In the genomic region with DNA sequence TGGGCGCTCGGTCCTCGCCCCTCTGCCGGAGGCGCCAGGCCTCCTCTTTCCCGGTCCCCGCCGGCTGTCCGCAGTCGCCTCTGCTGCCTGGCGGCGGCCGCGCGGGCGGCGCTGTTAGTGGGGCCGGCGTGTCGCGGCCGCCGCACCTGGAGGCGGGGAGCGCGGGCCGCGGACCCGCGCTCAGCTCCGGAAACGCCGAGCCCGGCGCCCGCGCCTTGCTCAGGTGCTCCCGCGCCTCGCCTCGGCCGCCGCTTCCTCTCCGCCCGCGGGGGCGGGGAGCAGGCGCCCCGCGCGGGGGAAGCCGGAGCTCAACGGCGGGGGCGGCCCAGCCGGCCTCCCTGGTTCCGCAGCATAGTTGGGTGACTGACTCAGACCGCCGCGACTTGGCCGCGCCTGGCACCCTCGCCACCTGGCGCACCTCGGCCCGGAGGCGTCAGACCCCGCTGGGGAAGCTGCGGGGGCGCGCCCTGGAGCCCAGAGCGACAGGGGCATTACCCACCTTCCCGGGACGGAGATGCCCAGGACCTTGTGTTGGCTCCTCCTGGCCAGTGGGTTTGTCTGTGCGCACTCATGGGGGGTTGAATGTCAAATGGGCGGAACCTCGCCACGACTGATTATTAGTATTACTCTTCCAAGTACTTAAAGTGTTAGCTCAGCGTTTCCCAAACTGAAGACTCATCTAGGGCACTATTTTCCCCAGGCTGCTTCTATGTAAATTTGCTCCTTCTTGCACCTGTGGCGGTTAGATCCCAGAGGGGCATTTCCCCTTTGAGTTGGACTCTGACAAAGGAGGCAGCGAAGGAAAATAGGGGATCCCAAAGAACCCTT, we compare ENCODE assay signal across 9 cellular contexts. TPM values are rescaled to one million over a fixed set of nuclear protein-coding genes. Genes with fewer than 3 reads are reported as not detected.
DNase-seq lines count a peak whose midpoint lies in the region; ATAC-seq, FAIRE-seq and TF ChIP-seq lines count a peak whose summit lies in the region.
"Had no signal": no experiment of that assay in that cellular context is flagged by ENCODE, and none has a peak within 500 bp of the region (broad histone marks: within the 10 kb centered on the region; RNA-seq: fewer than 3 reads in every experiment).

A gene with protein sequence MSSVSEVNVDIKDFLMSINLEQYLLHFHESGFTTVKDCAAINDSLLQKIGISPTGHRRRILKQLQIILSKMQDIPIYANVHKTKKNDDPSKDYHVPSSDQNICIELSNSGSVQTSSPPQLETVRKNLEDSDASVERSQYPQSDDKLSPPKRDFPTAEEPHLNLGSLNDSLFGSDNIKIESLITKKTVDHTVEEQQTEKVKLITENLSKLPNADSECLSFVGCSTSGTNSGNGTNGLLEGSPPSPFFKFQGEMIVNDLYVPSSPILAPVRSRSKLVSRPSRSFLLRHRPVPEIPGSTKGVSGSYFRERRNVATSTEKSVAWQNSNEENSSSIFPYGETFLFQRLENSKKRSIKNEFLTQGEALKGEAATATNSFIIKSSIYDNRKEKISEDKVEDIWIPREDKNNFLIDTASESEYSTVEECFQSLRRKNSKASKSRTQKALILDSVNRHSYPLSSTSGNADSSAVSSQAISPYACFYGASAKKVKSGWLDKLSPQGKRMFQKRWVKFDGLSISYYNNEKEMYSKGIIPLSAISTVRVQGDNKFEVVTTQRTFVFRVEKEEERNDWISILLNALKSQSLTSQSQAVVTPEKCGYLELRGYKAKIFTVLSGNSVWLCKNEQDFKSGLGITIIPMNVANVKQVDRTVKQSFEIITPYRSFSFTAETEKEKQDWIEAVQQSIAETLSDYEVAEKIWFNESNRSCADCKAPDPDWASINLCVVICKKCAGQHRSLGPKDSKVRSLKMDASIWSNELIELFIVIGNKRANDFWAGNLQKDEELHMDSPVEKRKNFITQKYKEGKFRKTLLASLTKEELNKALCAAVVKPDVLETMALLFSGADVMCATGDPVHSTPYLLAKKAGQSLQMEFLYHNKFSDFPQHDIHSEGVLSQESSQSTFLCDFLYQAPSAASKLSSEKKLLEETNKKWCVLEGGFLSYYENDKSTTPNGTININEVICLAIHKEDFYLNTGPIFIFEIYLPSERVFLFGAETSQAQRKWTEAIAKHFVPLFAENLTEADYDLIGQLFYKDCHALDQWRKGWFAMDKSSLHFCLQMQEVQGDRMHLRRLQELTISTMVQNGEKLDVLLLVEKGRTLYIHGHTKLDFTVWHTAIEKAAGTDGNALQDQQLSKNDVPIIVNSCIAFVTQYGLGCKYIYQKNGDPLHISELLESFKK (N-terminal part only) (minus strand): TSS at position 258 of the 828 bp plus-strand sequence. CDS start 15,028 bp downstream, outside the sequence.

- H3K9ac ChIP-seq in astrocyte (ENCODE audit: low read length) (peak within 1 kb of the TSS; percentile 74), iPS-18a (ENCODE audit: low read length) (peak within 1 kb of the TSS; percentile 58), smooth muscle cell (ENCODE audit: low read depth) (peak within 1 kb of the TSS; percentile 91)

- H3K36me3 Mint-ChIP-seq in astrocyte (ENCODE audit: low read depth, unreplicated experiment), result no peaks in the 10 kb centered on the region

- WGBS in smooth muscle cell (ENCODE audit: low lambda C conversion rate), result 5% methylated on average over 27 of the region's 81 CpGs

- no peak for FAIRE-seq in astrocyte (lab: Jason Lieb, UNC)

- H2AFZ ChIP-seq in astrocyte (ENCODE audit: low read depth, low read length) (peak within 1 kb of the TSS; percentile 88), smooth muscle cell (ENCODE audit: low read depth) (peak within 1 kb of the TSS; percentile 90)

- H3K27me3 Mint-ChIP-seq in astrocyte (ENCODE audit: low read depth, unreplicated experiment), result no peaks in the 10 kb centered on the region

- no peaks in the 10 kb centered on the region for H3K9me3 Mint-ChIP-seq in astrocyte (ENCODE audit: unreplicated experiment)

- H4K20me1 ChIP-seq in astrocyte (ENCODE audit: insufficient read depth, low read length) (no peaks in the 10 kb centered on the region), smooth muscle cell (ENCODE audit: low read depth) (no peaks in the 10 kb centered on the region)

- TF ChIP-seq CTCF in astrocyte (IDR thresholded peaks at IDR 0.05; ENCODE audit: insufficient read depth, low read depth, low read length) (no peak), smooth muscle cell (IDR thresholded peaks at IDR 0.05; ENCODE audit: borderline replicate concordance, insufficient read depth, poor library complexity, severe bottlenecking) (no peak)

- H3K4me1 ChIP-seq in astrocyte (ENCODE audit: insufficient read depth, low read length), result peaks cover 10% of the 10 kb centered on the region
- H3K4me1 ChIP-seq in iPS-18a (ENCODE audit: control insufficient read depth, low read depth, low read length), result no peaks in the 10 kb centered on the region
- H3K4me1 ChIP-seq in smooth muscle cell (ENCODE audit: low read depth), result no peaks in the 10 kb centered on the region

- H3K79me2 ChIP-seq in astrocyte (ENCODE audit: insufficient read depth, low read length) (peaks cover 17% of the 10 kb centered on the region), smooth muscle cell (ENCODE audit: low read depth) (no peaks in the 10 kb centered on the region)

- peak within 1 kb of the TSS; percentile 93 for H3K27ac Mint-ChIP-seq in astrocyte (ENCODE audit: unreplicated experiment)

- H3K4me3 ChIP-seq in astrocyte (ENCODE audit: insufficient read depth, low read depth, low read length) (peak within 1 kb of the TSS; percentile 70), iPS-18a (ENCODE audit: low read length) (peak within 1 kb of the TSS; percentile 81), smooth muscle cell (peak within 1 kb of the TSS; percentile 78)

- H3K27me3 ChIP-seq in astrocyte (ENCODE audit: insufficient read depth, low read length), result no peaks in the 10 kb centered on the region
- H3K27me3 ChIP-seq in iPS-18a (ENCODE audit: control insufficient read depth, insufficient read depth, low read length), result peaks cover 29% of the 10 kb centered on the region
- no peaks in the 10 kb centered on the region for H3K27me3 ChIP-seq in smooth muscle cell (ENCODE audit: low read depth)

- H3K4me3 Mint-ChIP-seq in astrocyte (ENCODE audit: unreplicated experiment), result peak within 1 kb of the TSS; percentile 90

- no peaks in the 10 kb centered on the region for H3K36me3 ChIP-seq in astrocyte (ENCODE audit: insufficient read depth, low read length)
- H3K36me3 ChIP-seq in iPS-18a (ENCODE audit: control insufficient read depth, low read depth, low read length), result no peaks in the 10 kb centered on the region
- no peaks in the 10 kb centered on the region for H3K36me3 ChIP-seq in smooth muscle cell (ENCODE audit: low read depth)

- DNase-seq in DMS53 (lab: John Stamatoyannopoulos, UW) (peak; percentile 92), HuH-7 (ENCODE audit: low spot score) (peak; percentile 44), T-helper 2 cell (peak; percentile 48 to 89 (median 67)), astrocyte (ENCODE audit: low read depth) (peak; percentile 53), smooth muscle cell (lab: John Stamatoyannopoulos, UW; ENCODE audit: unreplicated experiment) (no peak), NCI-H1694 treated with DMSO at 0.1 percent for 48 hours (lab: John Stamatoyannopoulos, UW) (no peak)

- peak; percentile 57 for ATAC-seq in GM21390 (IDR thresholded peaks at IDR 0.05; ENCODE audit: unreplicated experiment)

- H3K27ac ChIP-seq in astrocyte (ENCODE audit: low read depth, low read length) (peak within 1 kb of the TSS; percentile 49), iPS-18a (ENCODE audit: low read length) (no peak within 1 kb of the TSS), smooth muscle cell (ENCODE audit: low read depth) (peak within 1 kb of the TSS; percentile 84)

- H3K4me2 ChIP-seq in astrocyte (ENCODE audit: low read length), result peak within 1 kb of the TSS; percentile 82
- peak within 1 kb of the TSS; percentile 96 for H3K4me2 ChIP-seq in smooth muscle cell

- H3K4me1 Mint-ChIP-seq in astrocyte (ENCODE audit: low read depth, unreplicated experiment), result peaks cover 16% of the 10 kb centered on the region

- H3F3A ChIP-seq in smooth muscle cell (ENCODE audit: low read depth), result no peaks in the 10 kb centered on the region

- H3K9me3 ChIP-seq in astrocyte (ENCODE audit: insufficient read depth, low read depth, low read length), result no peaks in the 10 kb centered on the region
- H3K9me3 ChIP-seq in iPS-18a (ENCODE audit: control insufficient read depth, low read depth, low read length), result no peaks in the 10 kb centered on the region
- no peaks in the 10 kb centered on the region for H3K9me3 ChIP-seq in smooth muscle cell (replicated peaks; ENCODE audit: low read depth)

RNA-seq across cellular contexts. Expression of the gene that starts here (rescaled TPM):
- total RNA-seq in astrocyte, result 9.6 and 10.4 TPM in 2 replicates
- total RNA-seq in smooth muscle cell, result 12.6 and 17.9 TPM in 2 replicates
- 1.2 and 3.5 TPM in 2 replicates for polyA plus RNA-seq in smooth muscle cell
- total RNA-seq: myocyte had no signal

Comparison
In these comparisons a context has a peak if more than half of its experiments do, and no peak if none do; other contexts are left out.
1. DNase-seq: peak in DMS53 (single experiment), HuH-7 (single experiment), T-helper 2 cell (5 of 5) and astrocyte (single experiment); none in smooth muscle cell (single experiment) and NCI-H1694 treated with DMSO at 0.1 percent for 48 hours (single experiment).
2. Peak in every context shown above with its lines, with median percentiles within 50 percentile points of each other: H3K4me3 ChIP-seq and H3K9ac ChIP-seq.